Comparison of ENCODE assay signal across 8 cellular contexts in genomic region chr2:191677646-191678436, GRCh38. TPM values are rescaled to one million over a fixed set of nuclear protein-coding genes. Genes with fewer than 3 reads are reported as not detected.
DNase-seq lines count a peak whose midpoint lies in the region; ATAC-seq lines count a peak whose summit lies in the region.

TSS of gene NABP1 (plus strand) at chr2:191678136. CDS start at chr2:191678615, 479 bp downstream.

- peaks cover 10% of the 10 kb centered on the region; the same call in 1 of the 2 replicates for H3K4me1 ChIP-seq in HUES48 (ENCODE audit: control insufficient read depth, insufficient read depth, low read length)
- H3K4me1 ChIP-seq in NT2/D1 (ENCODE audit: insufficient read depth, insufficient read length), result no peaks in the 10 kb centered on the region
- peaks cover 1% of the 10 kb centered on the region for H3K4me1 ChIP-seq in mesenchymal stem cell (ENCODE audit: control insufficient read depth, insufficient read depth, low read depth, low read length)

- peak within 1 kb of the TSS; percentile 70 for H3K9ac ChIP-seq in HUES48 (ENCODE audit: low read depth, low read length)
- peak within 1 kb of the TSS; percentile 87 for H3K9ac ChIP-seq in NT2/D1 (ENCODE audit: insufficient read length, low read depth)
- peak within 1 kb of the TSS; percentile 100 for H3K9ac ChIP-seq in mesenchymal stem cell (ENCODE audit: low read length)

- H4K8ac ChIP-seq in mesenchymal stem cell (ENCODE audit: low read length), result peak within 1 kb of the TSS; percentile 80

- no peaks in the 10 kb centered on the region for H3K9me3 Mint-ChIP-seq in effector memory CD8-positive, alpha-beta T cell

- peak within 1 kb of the TSS in 1 of 2 experiments; percentile 89 for H3K14ac ChIP-seq in mesenchymal stem cell (ENCODE audit: low read length in 2 of 2)

- peak within 1 kb of the TSS; percentile 91 for H2BK5ac ChIP-seq in mesenchymal stem cell (ENCODE audit: low read depth, low read length, poor library complexity, severe bottlenecking)

- H3K27ac Mint-ChIP-seq in effector memory CD8-positive, alpha-beta T cell, result peak within 1 kb of the TSS; percentile 97 to 99

- H3K4me3 ChIP-seq in HUES48 (ENCODE audit: low read depth, low read length), result peak within 1 kb of the TSS; percentile 84
- H3K4me3 ChIP-seq in NT2/D1 (ENCODE audit: insufficient read length, low read depth), result peak within 1 kb of the TSS; percentile 70
- H3K4me3 ChIP-seq in mesenchymal stem cell (ENCODE audit: insufficient read depth in 1 of 2, low read depth in 1 of 2, low read length in 2 of 2), result peak within 1 kb of the TSS; percentile 81 to 93

- H3K4me3 Mint-ChIP-seq in effector memory CD8-positive, alpha-beta T cell, result peak within 1 kb of the TSS; percentile 89 to 97

- H3K27ac ChIP-seq in HUES48 (ENCODE audit: low read depth, low read length), result peak within 1 kb of the TSS; percentile 79
- peak within 1 kb of the TSS; percentile 93 for H3K27ac ChIP-seq in mesenchymal stem cell (ENCODE audit: low read length, poor library complexity, severe bottlenecking)

- H3K23ac ChIP-seq in mesenchymal stem cell (ENCODE audit: low read length in 2 of 2), result peak within 1 kb of the TSS in 1 of 2 experiments; percentile 34

- H2BK12ac ChIP-seq in mesenchymal stem cell (ENCODE audit: low read length in 2 of 2), result peak within 1 kb of the TSS in 1 of 2 experiments; percentile 82

- H3K27me3 Mint-ChIP-seq in effector memory CD8-positive, alpha-beta T cell, result no peaks in the 10 kb centered on the region

- in situ Hi-C loops in Caki2 (cut with HindIII; ENCODE audit: low pct_unique_long_range_greater_than_20kb, low sequenced_read_pairs), result loop anchor here (25.0 kb wide), 1 partner anchor 116 kb away; no protein-coding TSS in a partner anchor

- peak within 1 kb of the TSS; percentile 89 to 91 for H3K18ac ChIP-seq in mesenchymal stem cell (ENCODE audit: low read depth in 1 of 2, low read length in 2 of 2)

- peak; percentile 60 for ATAC-seq in GM21390 (IDR thresholded peaks at IDR 0.05; ENCODE audit: unreplicated experiment)
- ATAC-seq in effector memory CD8-positive, alpha-beta T cell (replicated peaks), result peak; percentile 84

- DNase-seq in Caki2 (ENCODE audit: low read depth) (peak; percentile 99), NT2/D1 (ENCODE audit: low read depth, low spot score) (peak; percentile 94), mesenchymal stem cell (peak; percentile 97)
- peak; percentile 90 to 98 (median 93) for DNase-seq in activated CD8-positive, alpha-beta memory T cell treated with anti-CD3 and anti-CD28 coated beads for 48 hours (ENCODE audit: low read depth in 2 of 3, low spot score in 2 of 3)
- DNase-seq in effector memory CD8-positive, alpha-beta T cell, result peak; percentile 98 to 99 (median 99)
- DNase-seq in stimulated activated CD8-positive, alpha-beta memory T cell treated with anti-CD3 and anti-CD28 coated beads, Interleukin-12 subunit alpha, Interleukin-12 subunit beta, amount 100 ng/mL, for 24 hours (ENCODE audit: extremely low read depth), result peak; percentile 97

- peak within 1 kb of the TSS; percentile 83 for H2BK120ac ChIP-seq in mesenchymal stem cell (ENCODE audit: low read depth, low read length)

- H2BK15ac ChIP-seq in mesenchymal stem cell (ENCODE audit: low read depth, poor library complexity, severe bottlenecking), result peak within 1 kb of the TSS; percentile 23

- under 1% methylated on average over 50 of the region's 66 CpGs for WGBS in mesenchymal stem cell

- H3K27me3 ChIP-seq in HUES48 (ENCODE audit: control insufficient read depth, insufficient read depth, low read length) (peaks cover 12% of the 10 kb centered on the region), NT2/D1 (ENCODE audit: insufficient read depth, insufficient read length) (no peaks in the 10 kb centered on the region), mesenchymal stem cell (ENCODE audit: control insufficient read depth in 1 of 2, insufficient read depth in 1 of 2, low read length in 2 of 2) (no peaks in the 10 kb centered on the region)

- H3K4me1 Mint-ChIP-seq in effector memory CD8-positive, alpha-beta T cell (ENCODE audit: low read depth in 2 of 2), result peaks cover 35 to 54% of the 10 kb centered on the region in 2 donors

- H3K36me3 ChIP-seq in HUES48 (ENCODE audit: control insufficient read depth, insufficient read depth, low read length) (peaks cover 7% of the 10 kb centered on the region), NT2/D1 (ENCODE audit: insufficient read depth, insufficient read length, low read length) (peaks cover 31% of the 10 kb centered on the region), mesenchymal stem cell (ENCODE audit: control insufficient read depth in 1 of 2, insufficient read depth in 2 of 2, low read depth in 1 of 2, low read length in 2 of 2) (peaks cover 2 to 28% of the 10 kb centered on the region in 2 experiments)

- peak within 1 kb of the TSS; percentile 72 for H3K4me2 ChIP-seq in mesenchymal stem cell (ENCODE audit: low read length, poor library complexity, severe bottlenecking)

- H4K91ac ChIP-seq in mesenchymal stem cell (ENCODE audit: low read length), result peak within 1 kb of the TSS; percentile 91

- no peak within 1 kb of the TSS for H2AFZ ChIP-seq in mesenchymal stem cell (ENCODE audit: low read depth, low read length)

- no peaks in the 10 kb centered on the region for H3K9me3 ChIP-seq in HUES48 (ENCODE audit: control insufficient read depth, insufficient read depth, low read length)
- H3K9me3 ChIP-seq in NT2/D1 (ENCODE audit: insufficient read depth, low read length), result no peaks in the 10 kb centered on the region
- H3K9me3 ChIP-seq in mesenchymal stem cell (ENCODE audit: control insufficient read depth, low read length), result no peaks in the 10 kb centered on the region

- H3K4ac ChIP-seq in mesenchymal stem cell (ENCODE audit: low read depth in 1 of 2, low read length in 2 of 2), result peak within 1 kb of the TSS; percentile 60 to 80

- H2AK5ac ChIP-seq in mesenchymal stem cell (ENCODE audit: low read length, severe bottlenecking), result peak within 1 kb of the TSS; percentile 29

- no peaks in the 10 kb centered on the region for H3K79me1 ChIP-seq in mesenchymal stem cell (replicated peaks; ENCODE audit: low read length, poor library complexity, severe bottlenecking)

- peaks cover 66% of the 10 kb centered on the region for H3K36me3 Mint-ChIP-seq in effector memory CD8-positive, alpha-beta T cell (ENCODE audit: insufficient read depth)

RNA-seq across cellular contexts. Expression of gene NABP1, which starts in this region (rescaled TPM):
- 13.9 and 18.7 TPM in 2 replicates for total RNA-seq in Caki2 (2014; rRNA removed; shearing (Covaris generic); ENCODE audit: low replicate concordance)
- polyA plus RNA-seq in mesenchymal stem cell (2013, experiment 1 of 2), result 21.4 TPM
- 22.3 TPM for polyA plus RNA-seq in mesenchymal stem cell (2013, experiment 2 of 2)

Comparison
In these comparisons a context has a peak if more than half of its experiments do, and no peak if none do; other contexts are left out.
1. Peak in every context shown above with its lines: DNase-seq, ATAC-seq, H3K4me3 ChIP-seq and H3K27ac ChIP-seq.